8 cellular contexts compared by ENCODE assay signal in the genomic region with DNA sequence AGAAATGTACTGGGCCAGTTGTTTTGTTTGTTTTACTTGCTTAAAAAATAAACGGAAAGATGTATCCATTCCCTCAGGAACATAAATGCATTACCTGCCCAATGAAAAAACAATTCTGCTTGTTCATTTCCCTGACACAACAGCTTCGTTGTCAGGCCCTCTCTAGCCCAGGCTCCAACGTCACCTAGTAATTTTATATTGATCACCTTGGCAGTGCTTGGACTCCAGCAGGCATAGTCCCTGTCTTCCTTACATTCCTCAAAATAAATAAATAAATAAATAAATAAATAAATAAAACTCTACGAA. TPM values are rescaled to one million over a fixed set of nuclear protein-coding genes. Genes with fewer than 3 reads are reported as not detected.
DNase-seq lines count a peak whose midpoint lies in the region; ATAC-seq and TF ChIP-seq lines count a peak whose summit lies in the region.

No MANE protein-coding gene starts in this region.

- H3K4me2 ChIP-seq in Loucy (ENCODE audit: low read depth, low read length, poor library complexity, severe bottlenecking): peak overlapping the region; percentile 94

- H3K9ac ChIP-seq in Loucy (ENCODE audit: low read depth, low read length, poor library complexity, severe bottlenecking): peak overlapping the region; percentile 92
- H3K9ac ChIP-seq in colonic mucosa (ENCODE audit: low read depth in 2 of 2, low read length in 2 of 2): peak overlapping the region in 1 of 2 donors; percentile 88

- intact Hi-C loops in Calu3 (cut with micrococcal nuclease; ENCODE audit: unreplicated experiment): loop anchor here (5.0 to 10.0 kb wide), 3 partner anchors 38 to 141 kb away; no protein-coding TSS in a partner anchor
- intact Hi-C loops in colonic mucosa (cut with DNase I): no loop called here

- H3K27me3 ChIP-seq in Loucy (ENCODE audit: insufficient read depth, low read length, poor library complexity, severe bottlenecking) (no peaks in the 10 kb centered on the region), colonic mucosa (no peaks in the 10 kb centered on the region)

- BruUV-seq in Calu3 (replicated peaks; lab: Mats Ljungman, UMichigan): no TSS peak

- no peaks in the 10 kb centered on the region for H3K9me2 ChIP-seq in Loucy (replicated peaks; ENCODE audit: low read depth, low read length)

- H2AFZ ChIP-seq in Loucy (ENCODE audit: low read length): no peak overlapping the region

- H3K36me3 ChIP-seq in Loucy (ENCODE audit: insufficient read depth, low read length) (no peaks in the 10 kb centered on the region), colonic mucosa (no peaks in the 10 kb centered on the region)

- no peak for DNase-seq in Calu3
- DNase-seq in colonic mucosa: no peak
- no peak for DNase-seq in stimulated activated CD8-positive, alpha-beta memory T cell treated with anti-CD3 and anti-CD28 coated beads, Interleukin-4, amount 100 ng/mL, for 48 hours
- DNase-seq in D341Med (ENCODE audit: low spot score): no peak

- H3K4me1 ChIP-seq in Loucy (ENCODE audit: insufficient read depth, low read length, poor library complexity, severe bottlenecking) (peaks cover 52% of the 10 kb centered on the region), colonic mucosa (peaks cover 6% of the 10 kb centered on the region)

- H4K20me1 ChIP-seq in Loucy (ENCODE audit: insufficient read depth, low read length, poor library complexity, severe bottlenecking): peaks cover 76% of the 10 kb centered on the region

- H3K27ac Mint-ChIP-seq in Calu3 (ENCODE audit: unreplicated experiment) (peak overlapping the region; percentile 80), nephron (peak overlapping the region; percentile 98 to 99 (median 98))

- H3K4me3 Mint-ChIP-seq in Calu3 (ENCODE audit: low read depth, unreplicated experiment) (peak overlapping the region; percentile 90), nephron (peak overlapping the region; percentile 97 to 99 (median 99))

- H3K9me3 ChIP-seq in Loucy (ENCODE audit: insufficient read depth, low read depth, low read length) (no peaks in the 10 kb centered on the region), colonic mucosa (no peaks in the 10 kb centered on the region)

- H3K36me3 Mint-ChIP-seq in Calu3 (ENCODE audit: insufficient read depth, unreplicated experiment) (peaks cover 48% of the 10 kb centered on the region), nephron (ENCODE audit: low read depth) (peaks cover 11% of the 10 kb centered on the region)

- H3K9me3 Mint-ChIP-seq in Calu3 (ENCODE audit: low read depth, unreplicated experiment) (no peaks in the 10 kb centered on the region), nephron (no peaks in the 10 kb centered on the region)

- ATAC-seq in GM18868 (IDR thresholded peaks at IDR 0.05; ENCODE audit: unreplicated experiment) (no peak), GM18519 (IDR thresholded peaks at IDR 0.05; ENCODE audit: low FRiP score, unreplicated experiment) (no peak)

- H3K79me2 ChIP-seq in Loucy (ENCODE audit: insufficient read depth, low read length): peaks cover 85% of the 10 kb centered on the region

- H3K4me3 ChIP-seq in Loucy (ENCODE audit: low read length, poor library complexity, severe bottlenecking): peak overlapping the region; percentile 83
- H3K4me3 ChIP-seq in colonic mucosa: peak overlapping the region; percentile 82

- no peaks in the 10 kb centered on the region for H3F3A ChIP-seq in Loucy (ENCODE audit: low read depth)

- peak overlapping the region; percentile 95 for H3K27ac ChIP-seq in colonic mucosa

- no peaks in the 10 kb centered on the region for H3K27me3 Mint-ChIP-seq in Calu3 (ENCODE audit: unreplicated experiment)
- H3K27me3 Mint-ChIP-seq in nephron (ENCODE audit: low read depth): no peaks in the 10 kb centered on the region

- peaks cover 20% of the 10 kb centered on the region for H3K4me1 Mint-ChIP-seq in Calu3 (ENCODE audit: low read depth, unreplicated experiment)
- peaks cover 32% of the 10 kb centered on the region for H3K4me1 Mint-ChIP-seq in nephron

- CTCF ChIA-PET in Calu3 (lab: Charles Lee): interaction anchor here (0.8 kb wide), 1 partner anchor 20 kb away, joined by 4 read pairs; no protein-coding TSS in a partner anchor

- TF ChIP-seq CTCF in Calu3 (IDR thresholded peaks at IDR 0.05; ENCODE audit: unreplicated experiment): no peak
- TF ChIP-seq CTCF in Loucy (conservative IDR thresholded peaks at IDR 0.05; ENCODE audit: low read length): no peak
- TF ChIP-seq CTCF in colonic mucosa (IDR thresholded peaks at IDR 0.05): no peak
- no peak for TF ChIP-seq CTCF in nephron (IDR thresholded peaks at IDR 0.05; ENCODE audit: unreplicated experiment in 3 of 3)

RNA-seq across cellular contexts. Expression of gene CEP170, which starts 1.2 kb away (rescaled TPM):
- total RNA-seq in Calu3 (2022): 86.7 and 133 TPM in 2 replicates
- total RNA-seq in colonic mucosa: 10 to 100 TPM; 11.6 to 17.5 TPM

RNA-seq across cellular contexts. Expression of gene SDCCAG8, which starts 2.0 kb away (rescaled TPM):
- total RNA-seq in Calu3 (2022): 52.0 and 67.3 TPM in 2 replicates
- total RNA-seq in colonic mucosa: 10 to 100 TPM; 18.4 to 18.8 TPM
